In genomic region chr19:31694761-31695160, GRCh38 we compare ENCODE assay signal across 39 cellular contexts.
"Had no signal": no experiment of that assay in that cellular context is flagged by ENCODE, and none has a peak within 500 bp of the region (broad histone marks: within the 10 kb centered on the region; RNA-seq: fewer than 3 reads in every experiment).

No MANE protein-coding gene starts in this region.

- H3K27me3 Mint-ChIP-seq: activated B cell treated with CpG ODN at 0.5 μM for 24 hours; activated CD4-positive, alpha-beta memory T cell treated with anti-CD3 and anti-CD28 coated beads for 36 hours; activated CD4-positive, alpha-beta T cell treated with anti-CD3 and anti-CD28 coated beads, Interleukin-2, amount 10 ng/mL, durations not matched to agents 24 days and 14 days; activated CD8-positive, alpha-beta T cell treated with anti-CD3 and anti-CD28 coated beads for 36 hours had no signal

- H3K27ac Mint-ChIP-seq: activated B cell treated with CpG ODN at 0.5 μM for 24 hours; activated CD4-positive, alpha-beta memory T cell treated with anti-CD3 and anti-CD28 coated beads for 36 hours; activated CD4-positive, alpha-beta T cell treated with anti-CD3 and anti-CD28 coated beads, Interleukin-2, amount 10 ng/mL, durations not matched to agents 24 days and 14 days; activated CD8-positive, alpha-beta T cell treated with anti-CD3 and anti-CD28 coated beads for 36 hours; activated naive CD4-positive, alpha-beta T cell treated with anti-CD3 and anti-CD28 coated beads for 36 hours; activated naive CD8-positive, alpha-beta T cell treated with anti-CD3 and anti-CD28 coated beads for 36 hours; activated T-cell treated with anti-CD3 and anti-CD28 coated beads, Interleukin-2, amount 50 U/mL, for 72 hours; activated T-helper 1 cell treated with anti-CD3 and anti-CD28 coated beads, Interleukin-12 subunit alpha, Interleukin-12 subunit beta, Interleukin-2, Interleukin-4 antibody, amounts not matched to agents 30 ng/mL and 10 ng/mL and 1 ng/mL, durations not matched to agents 14 hours and 24 hours and 36 hours; activated T-helper 17 cell treated with anti-CD3 and anti-CD28 coated beads, Interleukin-2, amount 50 U/mL, for 72 hours; T-cell; T-helper 2 cell treated with Interferon-gamma antibody and Interleukin-4, amounts not matched to agents 5 μg/mL and 100 μg/mL, for 36 hours had no signal

- FAIRE-seq: astrocyte, TTC549 had no signal

- H3K9me3 ChIP-seq: adrenal gland, body of pancreas had no signal

- H3K36me3 ChIP-seq: adrenal gland, brain microvascular endothelial cell, breast epithelium, cardiac muscle cell had no signal

- H3K4me3 Mint-ChIP-seq: activated B cell treated with CpG ODN at 0.5 μM for 24 hours; activated CD4-positive, alpha-beta memory T cell treated with anti-CD3 and anti-CD28 coated beads for 36 hours; activated CD4-positive, alpha-beta T cell treated with anti-CD3 and anti-CD28 coated beads, Interleukin-2, amount 10 ng/mL, durations not matched to agents 24 days and 14 days; activated CD8-positive, alpha-beta T cell treated with anti-CD3 and anti-CD28 coated beads for 36 hours; activated naive CD4-positive, alpha-beta T cell treated with anti-CD3 and anti-CD28 coated beads for 36 hours; activated naive CD8-positive, alpha-beta T cell treated with anti-CD3 and anti-CD28 coated beads for 36 hours; activated T-cell treated with anti-CD3 and anti-CD28 coated beads, Interleukin-2, amount 50 U/mL, for 4 hours; activated T-cell treated with anti-CD3 and anti-CD28 coated beads, Interleukin-2, amount 50 U/mL, for 72 hours; activated T-helper 1 cell treated with anti-CD3 and anti-CD28 coated beads, Interleukin-12 subunit alpha, Interleukin-12 subunit beta, Interleukin-2, Interleukin-4 antibody, amounts not matched to agents 30 ng/mL and 10 ng/mL and 1 ng/mL, durations not matched to agents 14 hours and 24 hours and 36 hours; activated T-helper 17 cell treated with anti-CD3 and anti-CD28 coated beads, Interleukin-2, amount 50 U/mL, for 72 hours; central memory CD8-positive, alpha-beta T cell; T-cell; T-helper 2 cell treated with Interferon-gamma antibody and Interleukin-4, amounts not matched to agents 5 μg/mL and 100 μg/mL, for 36 hours had no signal

- H3K4me1 Mint-ChIP-seq: activated B cell treated with CpG ODN at 0.5 μM for 24 hours; activated CD4-positive, alpha-beta T cell treated with anti-CD3 and anti-CD28 coated beads, Interleukin-2, amount 10 ng/mL, durations not matched to agents 24 days and 14 days; activated naive CD8-positive, alpha-beta T cell treated with anti-CD3 and anti-CD28 coated beads for 36 hours; activated T-helper 17 cell treated with anti-CD3 and anti-CD28 coated beads, Interleukin-2, amount 50 U/mL, for 72 hours; central memory CD8-positive, alpha-beta T cell; T-cell had no signal

- H3K27ac ChIP-seq: adrenal gland, body of pancreas, brain microvascular endothelial cell, breast epithelium, cardiac muscle cell, VCaP had no signal

- DNase-seq: activated B cell treated with CpG ODN at 0.5 μM for 24 hours; activated CD4-positive, alpha-beta memory T cell treated with anti-CD3 and anti-CD28 coated beads for 36 hours; activated CD4-positive, alpha-beta T cell treated with anti-CD3 and anti-CD28 coated beads for 4 hours; activated CD4-positive, alpha-beta T cell treated with anti-CD3 and anti-CD28 coated beads, Interleukin-2, amount 10 ng/mL, durations not matched to agents 24 days and 14 days; activated CD4-positive, alpha-beta T cell treated with anti-CD3 and anti-CD28 coated beads, Interleukin-2, amount 50 U/mL, for 1 hour; activated CD4-positive, alpha-beta T cell treated with anti-CD3 and anti-CD28 coated beads, Interleukin-2, amount 50 U/mL, for 4 hours; activated CD4-positive, CD25-positive, alpha-beta regulatory T cell treated with anti-CD3 and anti-CD28 coated beads, Interleukin-2, amount 50 U/mL, for 72 hours; activated CD8-positive, alpha-beta memory T cell treated with anti-CD3 and anti-CD28 coated beads, Interleukin-2, amount 50 U/mL, for 4 hours; activated CD8-positive, alpha-beta T cell treated with anti-CD3 and anti-CD28 coated beads for 36 hours; activated effector memory CD4-positive, alpha-beta T cell treated with anti-CD3 and anti-CD28 coated beads, Interleukin-2, amount 50 U/mL, for 16 hours; activated gamma-delta T cell treated with Interleukin-2 at 50 U/mL for 16 hours; activated naive CD4-positive, alpha-beta T cell; activated naive CD4-positive, alpha-beta T cell treated with anti-CD3 and anti-CD28 coated beads for 36 hours; activated naive CD4-positive, alpha-beta T cell treated with anti-CD3 and anti-CD28 coated beads, Interleukin-2, amount 50 U/mL, for 16 hours; activated naive CD8-positive, alpha-beta T cell treated with anti-CD3 and anti-CD28 coated beads for 36 hours; activated T-cell treated with anti-CD3 and anti-CD28 coated beads for 4 hours; activated T-cell treated with anti-CD3 and anti-CD28 coated beads, Interleukin-2, amount 50 U/mL, for 1 hour; activated T-cell treated with anti-CD3 and anti-CD28 coated beads, Interleukin-2, amount 50 U/mL, for 4 hours; activated T-cell treated with anti-CD3 and anti-CD28 coated beads, Interleukin-2, amount 50 U/mL, for 72 hours; adrenal gland; amniotic stem cell; aorta; body of pancreas; brain microvascular endothelial cell; caudate nucleus; cerebellar nuclear complex; T-cell; T-helper 2 cell; T-helper 9 cell had no signal

- H3K4me1 ChIP-seq: adrenal gland, body of pancreas, breast epithelium had no signal

- ATAC-seq: activated CD8-positive, alpha-beta T cell treated with anti-CD3 and anti-CD28 coated beads for 36 hours; activated naive CD4-positive, alpha-beta T cell treated with anti-CD3 and anti-CD28 coated beads, Interleukin-2, amount 50 U/mL, for 72 hours; activated T-cell treated with anti-CD3 and anti-CD28 coated beads, Interleukin-2, amount 50 U/mL, for 4 hours; activated T-cell treated with anti-CD3 and anti-CD28 coated beads, Interleukin-2, amount 50 U/mL, for 72 hours; activated T-helper 17 cell treated with anti-CD3 and anti-CD28 coated beads, Interleukin-2, amount 50 U/mL, for 72 hours; body of pancreas; T-cell had no signal

- H3K27me3 ChIP-seq: adrenal gland, body of pancreas, brain microvascular endothelial cell, breast epithelium, cardiac muscle cell had no signal

- H3K9me3 Mint-ChIP-seq: activated CD4-positive, alpha-beta memory T cell treated with anti-CD3 and anti-CD28 coated beads for 36 hours; activated CD4-positive, alpha-beta T cell treated with anti-CD3 and anti-CD28 coated beads, Interleukin-2, amount 10 ng/mL, durations not matched to agents 24 days and 14 days; activated CD8-positive, alpha-beta T cell treated with anti-CD3 and anti-CD28 coated beads for 36 hours; activated naive CD4-positive, alpha-beta T cell treated with anti-CD3 and anti-CD28 coated beads for 36 hours; activated naive CD8-positive, alpha-beta T cell treated with anti-CD3 and anti-CD28 coated beads for 36 hours; activated T-cell treated with anti-CD3 and anti-CD28 coated beads, Interleukin-2, amount 50 U/mL, for 4 hours; activated T-helper 1 cell treated with anti-CD3 and anti-CD28 coated beads, Interleukin-12 subunit alpha, Interleukin-12 subunit beta, Interleukin-2, Interleukin-4 antibody, amounts not matched to agents 30 ng/mL and 10 ng/mL and 1 ng/mL, durations not matched to agents 14 hours and 24 hours and 36 hours; central memory CD8-positive, alpha-beta T cell had no signal

- H3K36me3 Mint-ChIP-seq: activated CD4-positive, alpha-beta memory T cell treated with anti-CD3 and anti-CD28 coated beads for 36 hours; activated naive CD8-positive, alpha-beta T cell treated with anti-CD3 and anti-CD28 coated beads for 36 hours; T-cell had no signal

- H3K4me3 ChIP-seq: adrenal gland, body of pancreas, breast epithelium, cardiac muscle cell had no signal
